Comparison of ENCODE assay signal across 15 cellular contexts in the genomic region with DNA sequence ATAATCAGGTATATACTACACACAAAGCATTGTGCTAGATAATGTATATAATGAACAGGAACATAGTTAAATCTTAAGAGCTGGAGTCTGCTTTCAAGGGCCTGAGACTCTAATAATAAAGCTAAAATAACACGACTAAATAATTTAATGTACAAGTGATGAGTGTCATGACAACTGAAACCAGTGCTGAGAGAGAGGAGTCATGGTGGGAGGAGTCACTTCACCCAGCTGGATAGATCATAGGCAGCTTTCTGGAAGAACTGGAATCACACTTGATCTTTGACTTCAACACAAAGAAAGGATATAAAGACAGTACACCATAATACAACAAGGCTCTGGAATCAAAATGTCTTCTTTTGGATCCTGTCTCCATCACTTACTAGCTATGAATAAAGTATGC. TPM values are rescaled to one million over a fixed set of nuclear protein-coding genes. Genes with fewer than 3 reads are reported as not detected.
DNase-seq lines count a peak whose midpoint lies in the region; ATAC-seq and TF ChIP-seq lines count a peak whose summit lies in the region.
"Had no signal": no experiment of that assay in that cellular context is flagged by ENCODE, and none has a peak within 500 bp of the region (broad histone marks: within the 10 kb centered on the region; RNA-seq: fewer than 3 reads in every experiment).

No MANE protein-coding gene starts in this region.

- no peaks in the 10 kb centered on the region for H3K27me3 Mint-ChIP-seq in T-cell

- H3K9me3 ChIP-seq in spleen, result peaks cover 0 to 16% (median 13%) of the 10 kb centered on the region in 8 donors
- H3K9me3 ChIP-seq: prostate gland had no signal

- peaks cover 0 to 42% (median 9%) of the 10 kb centered on the region in 6 donors for H3K36me3 ChIP-seq in spleen
- H3K36me3 ChIP-seq: cardiac muscle cell, prostate gland had no signal

- peaks cover 46% of the 10 kb centered on the region for H3K36me3 Mint-ChIP-seq in T-cell

- H3K27ac ChIP-seq in foreskin keratinocyte (peak overlapping the region; percentile 50), spleen (peak overlapping the region in 2 of 8 donors; percentile 0 to 3)
- H3K27ac ChIP-seq: cardiac muscle cell, prostate gland had no signal

- WGBS in spleen, 5 donors, result 67 to 78% (median 70%) methylated on average over 1 of the region's 1 CpG

- TF ChIP-seq CTCF in foreskin keratinocyte (conservative IDR thresholded peaks at IDR 0.05) (no peak), spleen (IDR thresholded peaks at IDR 0.05 in 8 of 11, conservative IDR thresholded peaks at IDR 0.05 in 3 of 11) (no peak)

- intact Hi-C loops in spleen (cut with DNase I; ENCODE audit: low total_unique reads), result no loop called here

- peak; percentile 31 for DNase-seq in stimulated activated CD4-positive, alpha-beta T cell treated with anti-CD3 and anti-CD28 coated beads, Interleukin-15, amount 100 ng/mL, for 24 hours
- no peak for DNase-seq in stimulated activated CD4-positive, alpha-beta T cell treated with anti-CD3 and anti-CD28 coated beads, Interleukin-2, amount 100 ng/mL, for 48 hours
- no peak for DNase-seq in T-cell
- DNase-seq in foreskin keratinocyte, result peak in 1 of 2 donors; percentile 63
- DNase-seq in DMS153 treated with DMSO at 0.1 percent for 48 hours (lab: John Stamatoyannopoulos, UW; ENCODE audit: unreplicated experiment), result no peak
- DNase-seq in spleen, result no peak
- DNase-seq: NCI-H345; stimulated activated CD4-positive, alpha-beta T cell treated with anti-CD3 and anti-CD28 coated beads, Interleukin-4, amount 100 ng/mL, for 1 hour; stimulated activated naive CD8-positive, alpha-beta T cell treated with anti-CD3 and anti-CD28 coated beads, Interleukin-15, Interleukin-2, amounts not matched to agents 100 U/mL and 50 U/mL, for 24 hours had no signal

- no peak for TF ChIP-seq POLR2A in spleen (IDR thresholded peaks at IDR 0.05)

- peaks cover 23% of the 10 kb centered on the region for H3K4me1 ChIP-seq in foreskin keratinocyte
- peaks cover 37 to 81% (median 70%) of the 10 kb centered on the region in 6 donors for H3K4me1 ChIP-seq in spleen
- H3K4me1 ChIP-seq: prostate gland had no signal

- POLR2A ChIA-PET in T-cell (lab: Charles Lee), result no interaction called here

- H3K27ac Mint-ChIP-seq in T-cell, result peak overlapping the region; percentile 44 to 77

- H3K27me3 ChIP-seq in foreskin keratinocyte, result no peaks in the 10 kb centered on the region
- no peaks in the 10 kb centered on the region for H3K27me3 ChIP-seq in spleen (replicated peaks in 1 of 7)
- H3K27me3 ChIP-seq: BLaER1 treated with 17β-estradiol and CSF1 and Interleukin-3, amounts not matched to agents 10 nM and 100 nM; cardiac muscle cell had no signal

- CTCF ChIA-PET in T-cell (lab: Charles Lee), result interaction anchor here (0.6 to 1.5 kb wide), 5 partner anchors 7 to 112 kb away, joined by 3 to 9 read pairs (median 3); a partner anchor contains a TSS

- ATAC-seq in T-cell (replicated peaks in 1 of 4) (no peak), foreskin keratinocyte (peak; percentile 97), GM19351 (IDR thresholded peaks at IDR 0.05; ENCODE audit: unreplicated experiment) (no peak), GM18511 (IDR thresholded peaks at IDR 0.05; ENCODE audit: unreplicated experiment) (no peak)
- ATAC-seq: Panc1; stimulated activated naive CD8-positive, alpha-beta T cell treated with anti-CD3 and anti-CD28 coated beads, Interleukin-15, Interleukin-2, amounts not matched to agents 100 U/mL and 50 U/mL, for 24 hours had no signal

- no peak overlapping the region for H3K4me3 Mint-ChIP-seq in T-cell

- peaks cover 27 to 60% (median 44%) of the 10 kb centered on the region in 3 donors for H3K4me1 Mint-ChIP-seq in T-cell

- H3K4me3 ChIP-seq in spleen, result no peak overlapping the region
- H3K4me3 ChIP-seq: BLaER1 treated with 17β-estradiol and CSF1 and Interleukin-3, amounts not matched to agents 10 nM and 100 nM; cardiac muscle cell; prostate gland had no signal

- H3K9me3 Mint-ChIP-seq in T-cell, result peaks cover 4 to 5% (median 5%) of the 10 kb centered on the region in 3 donors

RNA-seq across cellular contexts. Expression of a gene that starts 7.1 kb away (rescaled TPM):
- total RNA-seq in T-cell (10 to 100 TPM; 76.7 to 97.8 (median 77.9) TPM), foreskin keratinocyte (29.6 and 33.1 TPM in 2 replicates), spleen (10 to 100 TPM; 56.3 to 87.6 (median 65.0) TPM)
- polyA plus RNA-seq in foreskin keratinocyte (9.7 and 12.1 TPM in 2 replicates), spleen (10 to 100 TPM; 25.6 to 38.4 (median 30.7) TPM)
